22 cellular contexts compared by ENCODE assay signal in genomic region chr1:8728464-8728863, GRCh38.
DNase-seq lines count a peak whose midpoint lies in the region; ATAC-seq, FAIRE-seq and TF ChIP-seq lines count a peak whose summit lies in the region.
"Had no signal": no experiment of that assay in that cellular context is flagged by ENCODE, and none has a peak within 500 bp of the region (broad histone marks: within the 10 kb centered on the region; RNA-seq: fewer than 3 reads in every experiment).

No MANE protein-coding gene starts in this region.

- no peak overlapping the region for H3K9ac ChIP-seq in BLaER1
- no peak overlapping the region for H3K9ac ChIP-seq in neural progenitor cell
- H3K9ac ChIP-seq in kidney (ENCODE audit: low read length in 2 of 2) = no peak overlapping the region

- POLR2A ChIA-PET in OCI-LY7 (lab: Charles Lee) = interaction anchor here (0.6 to 1.4 kb wide), 5 partner anchors 11 to 170 kb away, joined by 3 to 6 read pairs (median 4); no protein-coding TSS in a partner anchor

- peak overlapping the region; percentile 18 for H3K4me2 ChIP-seq in BLaER1
- H3K4me2 ChIP-seq in OCI-LY7 (ENCODE audit: low read length) = 0 out of 2 replicates have a peak overlapping the region, but pooled peaks have one; percentile 15
- H3K4me2 ChIP-seq in neural progenitor cell = no peak overlapping the region

- TF ChIP-seq CTCF in OCI-LY7 (conservative IDR thresholded peaks at IDR 0.05; ENCODE audit: low read length) (no peak), neural progenitor cell (IDR thresholded peaks at IDR 0.05) (no peak), kidney (IDR thresholded peaks at IDR 0.05; ENCODE audit: borderline replicate concordance, extremely low read depth, insufficient read depth) (no peak)

- no peaks in the 10 kb centered on the region for H3K27me3 Mint-ChIP-seq in neural progenitor cell (ENCODE audit: insufficient read depth, low read depth)
- H3K27me3 Mint-ChIP-seq: T-cell had no signal

- ATAC-seq in HG03108 (IDR thresholded peaks at IDR 0.05; ENCODE audit: unreplicated experiment) (no peak), GM18511 (IDR thresholded peaks at IDR 0.05; ENCODE audit: unreplicated experiment) (no peak)
- ATAC-seq: CD8-positive, alpha-beta T cell; Panc1; T-cell had no signal

- H4K20me1 ChIP-seq in BLaER1 (peaks cover 62% of the 10 kb centered on the region), OCI-LY7 (ENCODE audit: insufficient read depth, low read length) (no peaks in the 10 kb centered on the region), neural progenitor cell (ENCODE audit: low read depth) (peaks cover 45% of the 10 kb centered on the region)

- H3K27me3 ChIP-seq in BLaER1 (no peaks in the 10 kb centered on the region), neural progenitor cell (no peaks in the 10 kb centered on the region)

- H3K36me3 ChIP-seq in BLaER1 (peaks cover 28% of the 10 kb centered on the region), OCI-LY7 (ENCODE audit: insufficient read depth, low read length) (peaks cover 11% of the 10 kb centered on the region; the same call in 1 of the 2 replicates), neural progenitor cell (no peaks in the 10 kb centered on the region), kidney (ENCODE audit: control insufficient read depth in 1 of 2, insufficient read depth in 2 of 2, low read length in 2 of 2) (no peaks in the 10 kb centered on the region)

- H3K9me2 ChIP-seq in OCI-LY7 (ENCODE audit: insufficient read depth, low read length) = no peaks in the 10 kb centered on the region

- CTCF ChIA-PET in OCI-LY7 (lab: Charles Lee; ENCODE audit: unreplicated experiment) = interaction anchor here (1.7 kb wide), 1 partner anchor 121 kb away, joined by 5 read pairs; no protein-coding TSS in a partner anchor

- H3K27ac Mint-ChIP-seq in neural progenitor cell = no peak overlapping the region
- H3K27ac Mint-ChIP-seq: CD8-positive, alpha-beta T cell; T-cell had no signal

- peaks cover 15% of the 10 kb centered on the region for H3F3A ChIP-seq in neural progenitor cell (ENCODE audit: low read depth)

- peak; percentile 47 for FAIRE-seq in GM12891 (lab: Jason Lieb, UNC)
- FAIRE-seq in kidney (lab: Jason Lieb, UNC) = no peak
- FAIRE-seq: G401.6, HTR-8/SVneo had no signal

- intact Hi-C loops in OCI-LY7 (cut with micrococcal nuclease; ENCODE audit: unreplicated experiment) (loop anchor here (5.0 to 10.0 kb wide), 2 partner anchors 261 to 374 kb away; no protein-coding TSS in a partner anchor), kidney (cut with DNase I) (loop anchor here (10.0 kb wide), 1 partner anchor 174 kb away; no protein-coding TSS in a partner anchor)

- H3K4me3 ChIP-seq in BLaER1 (no peak overlapping the region), OCI-LY7 (ENCODE audit: low read depth, low read length, poor library complexity, severe bottlenecking) (no peak overlapping the region), neural progenitor cell (no peak overlapping the region), kidney (ENCODE audit: low read length in 2 of 2) (no peak overlapping the region)

- peaks cover 19% of the 10 kb centered on the region for H3K4me1 Mint-ChIP-seq in neural progenitor cell

- H3K79me2 ChIP-seq in OCI-LY7 (ENCODE audit: insufficient read depth, low read depth, low read length) (peaks cover 18% of the 10 kb centered on the region; the same call in 1 of the 2 replicates), neural progenitor cell (ENCODE audit: low read depth) (peaks cover 80% of the 10 kb centered on the region)

- no peak for TF ChIP-seq POLR2A in GM12891 (IDR thresholded peaks at IDR 0.05; ENCODE audit: low read depth, low read length)

- no peak overlapping the region for H2AFZ ChIP-seq in OCI-LY7 (ENCODE audit: low read length)
- H2AFZ ChIP-seq in neural progenitor cell (replicated peaks) = no peak overlapping the region

- no peak overlapping the region for H3K27ac ChIP-seq in BLaER1
- no peak overlapping the region for H3K27ac ChIP-seq in OCI-LY7 (ENCODE audit: low read depth, low read length, poor library complexity, severe bottlenecking)
- peak overlapping the region; percentile 61 for H3K27ac ChIP-seq in neural progenitor cell
- H3K27ac ChIP-seq in kidney (ENCODE audit: low read depth in 2 of 2, low read length in 2 of 2) = no peak overlapping the region

- peaks cover 30% of the 10 kb centered on the region for H3K9me3 ChIP-seq in BLaER1
- no peaks in the 10 kb centered on the region for H3K9me3 ChIP-seq in OCI-LY7 (ENCODE audit: low read length)
- H3K9me3 ChIP-seq in neural progenitor cell (ENCODE audit: low read depth) = no peaks in the 10 kb centered on the region
- H3K9me3 ChIP-seq in kidney (ENCODE audit: control insufficient read depth in 1 of 2, low read length in 2 of 2) = peaks cover 0 to 7% of the 10 kb centered on the region in 2 donors

- no peak overlapping the region for H3K4me3 Mint-ChIP-seq in neural progenitor cell
- H3K4me3 Mint-ChIP-seq: CD8-positive, alpha-beta T cell; T-cell had no signal

- H3K4me1 ChIP-seq in BLaER1 (peaks cover 61% of the 10 kb centered on the region), OCI-LY7 (ENCODE audit: insufficient read depth, low read length, poor library complexity, severe bottlenecking) (peaks cover 22% of the 10 kb centered on the region), neural progenitor cell (no peaks in the 10 kb centered on the region), kidney (ENCODE audit: control insufficient read depth in 1 of 2, insufficient read depth in 1 of 2, low read depth in 1 of 2, low read length in 2 of 2) (peaks cover 2 to 4% of the 10 kb centered on the region in 2 donors)

- peaks cover 20% of the 10 kb centered on the region for H3K9me3 Mint-ChIP-seq in neural progenitor cell

- peaks cover 19% of the 10 kb centered on the region for H3K36me3 Mint-ChIP-seq in neural progenitor cell

- no peak for DNase-seq in GM12891 (ENCODE audit: insufficient read length, low spot score)
- DNase-seq in OCI-LY7 (ENCODE audit: low spot score) = no peak
- DNase-seq in neural progenitor cell (ENCODE audit: low spot score) = no peak
- DNase-seq in kidney = no peak
- DNase-seq: CD8-positive, alpha-beta T cell; GOT3; HCEC 1CT; KG1; MV-4-11; NCI-H1105 treated with DMSO at 0.1 percent for 48 hours; NCI-H226; NCI-H510A treated with DMSO at 0.1 percent for 48 hours; NCI-H748 treated with DMSO at 0.1 percent for 48 hours; NK-92 treated with Interleukin-12 subunit alpha and Interleukin-12 subunit beta, amount 100 ng/mL, for 24 hours; SIG-M5; T-cell had no signal

- no TSS peak for BruUV-seq in OCI-LY7 (replicated peaks; lab: Mats Ljungman, UMichigan)

TF ChIP-seq in GM12891, 5 proteins besides CTCF, POLR2A, EP300 and RAD21:
- TF ChIP-seq POLR2AphosphoS5 (IDR thresholded peaks at IDR 0.05; ENCODE audit: low read depth, low read length) (no peak), SPI1 (IDR thresholded peaks at IDR 0.05; ENCODE audit: low read depth, low read length) (no peak), POU2F2 (IDR thresholded peaks at IDR 0.05; ENCODE audit: low read depth, low read length) (no peak), TAF1 (IDR thresholded peaks at IDR 0.05; ENCODE audit: low read depth, low read length) (no peak), PAX5 (IDR thresholded peaks at IDR 0.05; ENCODE audit: insufficient read depth, low read length, severe bottlenecking) (no peak)
TF ChIP-seq in GM12891: peak in this region for 0.
